ENCODE assay signal across 1 cellular context in genomic region chr1:21489146-21489545, GRCh38.
TF ChIP-seq lines count a peak whose summit lies in the region.

No MANE protein-coding gene starts in this region.

TF ChIP-seq in H1, 55 proteins besides CTCF, POLR2A, EP300 and RAD21:
- no peak for TF ChIP-seq CHD2 (IDR thresholded peaks at IDR 0.05; ENCODE audit: low read length)
